In the genomic region with DNA sequence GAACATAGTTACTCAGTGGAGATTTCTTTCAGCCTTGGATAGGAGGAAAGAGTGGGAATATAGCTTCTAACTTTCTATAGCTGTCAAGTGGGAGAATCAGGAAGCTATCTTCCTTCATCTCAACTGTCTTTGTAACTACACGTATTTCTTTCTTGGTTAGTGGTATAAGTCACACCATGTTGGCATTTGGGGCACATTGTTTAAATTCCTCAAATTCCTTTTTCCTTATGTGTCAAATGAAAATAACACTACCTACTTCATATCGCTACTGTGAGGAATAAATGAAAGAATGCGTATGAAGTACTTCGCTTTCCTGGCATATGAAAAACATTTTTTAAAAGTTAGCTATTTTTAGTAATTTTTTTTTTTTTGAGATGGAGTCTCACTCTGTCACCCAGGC, we compare ENCODE assay signal across 1 cellular context.
TF ChIP-seq lines count a peak whose summit lies in the region.

No MANE protein-coding gene starts in this region.

TF ChIP-seq in SK-N-SH, 30 proteins besides CTCF, POLR2A, EP300 and RAD21 (continued from another document):
- no peak for TF ChIP-seq RXRA (IDR thresholded peaks at IDR 0.05; ENCODE audit: borderline replicate concordance, low read depth)
- TF ChIP-seq TCF12 (IDR thresholded peaks at IDR 0.05): no peak
- no peak for TF ChIP-seq FOSL2 (IDR thresholded peaks at IDR 0.05; ENCODE audit: borderline replicate concordance, low read depth)
- TF ChIP-seq, protein P1, sequence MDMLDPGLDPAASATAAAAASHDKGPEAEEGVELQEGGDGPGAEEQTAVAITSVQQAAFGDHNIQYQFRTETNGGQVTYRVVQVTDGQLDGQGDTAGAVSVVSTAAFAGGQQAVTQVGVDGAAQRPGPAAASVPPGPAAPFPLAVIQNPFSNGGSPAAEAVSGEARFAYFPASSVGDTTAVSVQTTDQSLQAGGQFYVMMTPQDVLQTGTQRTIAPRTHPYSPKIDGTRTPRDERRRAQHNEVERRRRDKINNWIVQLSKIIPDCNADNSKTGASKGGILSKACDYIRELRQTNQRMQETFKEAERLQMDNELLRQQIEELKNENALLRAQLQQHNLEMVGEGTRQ (IDR thresholded peaks at IDR 0.05; ENCODE audit: borderline replicate concordance, low read depth, low read length): no peak
- no peak for TF ChIP-seq POLR2AphosphoS5 (IDR thresholded peaks at IDR 0.05; ENCODE audit: low read depth, low read length)
- TF ChIP-seq, protein P2, sequence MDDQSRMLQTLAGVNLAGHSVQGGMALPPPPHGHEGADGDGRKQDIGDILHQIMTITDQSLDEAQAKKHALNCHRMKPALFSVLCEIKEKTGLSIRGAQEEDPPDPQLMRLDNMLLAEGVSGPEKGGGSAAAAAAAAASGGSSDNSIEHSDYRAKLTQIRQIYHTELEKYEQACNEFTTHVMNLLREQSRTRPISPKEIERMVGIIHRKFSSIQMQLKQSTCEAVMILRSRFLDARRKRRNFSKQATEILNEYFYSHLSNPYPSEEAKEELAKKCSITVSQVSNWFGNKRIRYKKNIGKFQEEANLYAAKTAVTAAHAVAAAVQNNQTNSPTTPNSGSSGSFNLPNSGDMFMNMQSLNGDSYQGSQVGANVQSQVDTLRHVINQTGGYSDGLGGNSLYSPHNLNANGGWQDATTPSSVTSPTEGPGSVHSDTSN (IDR thresholded peaks at IDR 0.05): no peak
